Comparison of ENCODE assay signal across 8 cellular contexts in the genomic region with DNA sequence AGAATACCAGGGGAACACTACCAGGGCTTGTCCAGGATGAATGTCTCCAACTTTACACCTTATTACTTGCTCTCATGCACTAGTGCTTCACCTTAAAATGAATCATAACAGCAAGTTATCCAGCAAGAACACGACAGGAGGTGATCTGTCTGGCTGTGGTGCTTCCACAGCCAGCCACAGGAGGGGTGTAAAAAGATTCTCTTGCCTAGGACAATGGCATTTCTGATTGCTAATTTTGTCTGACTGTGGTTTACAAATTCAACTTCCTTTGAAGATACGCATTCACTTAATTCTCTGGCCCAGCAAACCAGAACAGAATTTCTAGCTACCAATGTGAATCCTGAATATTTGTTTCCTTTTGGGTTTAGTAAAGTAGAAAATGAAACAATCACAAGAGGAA. TPM values are rescaled to one million over a fixed set of nuclear protein-coding genes. Genes with fewer than 3 reads are reported as not detected.
A peak's percentile ranks its signal among the peaks of the same experiment; 100 is the strongest.
DNase-seq lines count a peak whose midpoint lies in the region; TF ChIP-seq lines count a peak whose summit lies in the region.

No MANE protein-coding gene starts in this region.

- no peak overlapping the region for H3K9ac ChIP-seq in OCI-LY3 (ENCODE audit: low read length)

- no peaks in the 10 kb centered on the region for H3K36me3 ChIP-seq in OCI-LY3 (replicated peaks; ENCODE audit: low read depth, low read length)

- no peak overlapping the region for H3K27ac ChIP-seq in AG04450 (ENCODE audit: low read depth, low read length)
- no peak overlapping the region for H3K27ac ChIP-seq in OCI-LY3 (ENCODE audit: low read length)

- TF ChIP-seq CTCF in AG04450 (IDR thresholded peaks at IDR 0.05; ENCODE audit: low read depth, low read length) = peak; percentile 17
- peak; percentile 27; the same call in 1 of the 2 replicates for TF ChIP-seq CTCF in OCI-LY3 (IDR thresholded peaks at IDR 0.05; ENCODE audit: low read depth, low read length)
- TF ChIP-seq CTCF in fibroblast of the aortic adventitia (IDR thresholded peaks at IDR 0.05; ENCODE audit: insufficient read depth, low read length) = peak; percentile 32

- CTCF ChIA-PET in AG04450 (lab: Charles Lee) = no interaction called here

- H3K79me2 ChIP-seq in OCI-LY3 (ENCODE audit: low read length) = no peaks in the 10 kb centered on the region

- no peaks in the 10 kb centered on the region for H3K9me3 ChIP-seq in AG04450 (ENCODE audit: control insufficient read depth, insufficient read depth, low read length)
- no peaks in the 10 kb centered on the region for H3K9me3 ChIP-seq in OCI-LY3 (ENCODE audit: insufficient read depth, low read length)

- DNase-seq in AG04450 (ENCODE audit: low read depth, low spot score) = no peak
- DNase-seq in GM19240 (ENCODE audit: insufficient read length, low spot score) = peak; percentile 14
- DNase-seq in fibroblast of the aortic adventitia (ENCODE audit: low read depth) = peak; percentile 3
- no peak for DNase-seq in SKM-1 (lab: John Stamatoyannopoulos, UW; ENCODE audit: unreplicated experiment)
- DNase-seq in NCI-H1436 (lab: John Stamatoyannopoulos, UW) = no peak
- DNase-seq in CD1c-positive myeloid dendritic cell (ENCODE audit: extremely low spot score) = no peak
- DNase-seq in iPS-NIHi11 (ENCODE audit: low spot score) = no peak

- H3K4me3 ChIP-seq in AG04450 (ENCODE audit: low read depth, low read length) = no peak overlapping the region
- H3K4me3 ChIP-seq in OCI-LY3 (ENCODE audit: low read length) = peak overlapping the region; percentile 4; the same call in 1 of the 2 replicates
- no peak overlapping the region for H3K4me3 ChIP-seq in fibroblast of the aortic adventitia (ENCODE audit: low read depth, low read length)

- H3K4me2 ChIP-seq in OCI-LY3 (ENCODE audit: low read length) = peak overlapping the region; percentile 25

- H4K20me1 ChIP-seq in OCI-LY3 (ENCODE audit: insufficient read depth, low read length) = no peaks in the 10 kb centered on the region

- POLR2A ChIA-PET in AG04450 (lab: Yijun Ruan, JAX) = no interaction called here

- H2AFZ ChIP-seq in OCI-LY3 (ENCODE audit: low read depth, low read length) = peak overlapping the region; percentile 21

- H3K4me1 ChIP-seq in OCI-LY3 (ENCODE audit: low read length) = peaks cover 10% of the 10 kb centered on the region

- H3K27me3 ChIP-seq in AG04450 (ENCODE audit: control insufficient read depth, insufficient read depth, low read length) = no peaks in the 10 kb centered on the region
- H3K27me3 ChIP-seq in OCI-LY3 (ENCODE audit: low read depth, low read length) = peaks cover 8% of the 10 kb centered on the region

RNA-seq across cellular contexts. Expression of gene COG3, which starts 23.1 kb away (rescaled TPM):
- polyA plus RNA-seq in AG04450 (2011; rRNA removed) = 28.2 and 36.3 TPM in 2 replicates
- 22.6 and 35.8 TPM in 2 replicates for polyA minus RNA-seq in AG04450 (2011; rRNA and poly(A)+ RNA removed)
- 31.0 and 31.2 TPM in 2 replicates for total RNA-seq in fibroblast of the aortic adventitia (ENCODE audit: low replicate concordance)

RNA-seq across cellular contexts. Expression of gene SLC25A30, which starts 23.5 kb away (rescaled TPM):
- polyA plus RNA-seq in AG04450 (2011; rRNA removed) = 14.0 and 14.3 TPM in 2 replicates
- 23.8 and 31.1 TPM in 2 replicates for polyA minus RNA-seq in AG04450 (2011; rRNA and poly(A)+ RNA removed)
- 7.6 and 10.4 TPM in 2 replicates for total RNA-seq in fibroblast of the aortic adventitia (ENCODE audit: low replicate concordance)

Comparison
In these comparisons a context has a peak if more than half of its experiments do, and no peak if none do; other contexts are left out.
1. DNase-seq: peak in GM19240 (single experiment) and fibroblast of the aortic adventitia (single experiment); none in AG04450 (single experiment), SKM-1 (single experiment), NCI-H1436 (single experiment), CD1c-positive myeloid dendritic cell (single experiment) and iPS-NIHi11 (single experiment).
2. Peak in every context shown above with its lines, with median percentiles within 50 percentile points of each other: CTCF ChIP-seq.